Comparison of ENCODE assay signal across 10 cellular contexts in genomic region chrX:24493740-24494543, GRCh38. TPM values are rescaled to one million over a fixed set of nuclear protein-coding genes. Genes with fewer than 3 reads are reported as not detected.
DNase-seq lines count a peak whose midpoint lies in the region; ATAC-seq and TF ChIP-seq lines count a peak whose summit lies in the region.
"Had no signal": no experiment of that assay in that cellular context is flagged by ENCODE, and none has a peak within 500 bp of the region (broad histone marks: within the 10 kb centered on the region; RNA-seq: fewer than 3 reads in every experiment).

No MANE protein-coding gene starts in this region.

- no peaks in the 10 kb centered on the region for H3K79me1 ChIP-seq in mesenchymal stem cell (replicated peaks; ENCODE audit: low read length, poor library complexity, severe bottlenecking)
- H3K79me1 ChIP-seq in trophoblast cell (ENCODE audit: low read length) = no peaks in the 10 kb centered on the region

- H3K14ac ChIP-seq in mesenchymal stem cell (ENCODE audit: low read length in 2 of 2) (no peak overlapping the region), trophoblast cell (ENCODE audit: low read length) (no peak overlapping the region)

- H2BK120ac ChIP-seq in mesenchymal stem cell (ENCODE audit: low read depth, low read length) (no peak overlapping the region), trophoblast cell (ENCODE audit: insufficient read depth, low read length, poor library complexity) (no peak overlapping the region)

- peak overlapping the region in 1 of 2 donors; percentile 31 for H3K4me3 Mint-ChIP-seq in activated T-cell treated with anti-CD3 and anti-CD28 coated beads, Interleukin-2, amount 50 U/mL, for 72 hours
- peak overlapping the region; percentile 21 to 77 (median 53) for H3K4me3 Mint-ChIP-seq in immature natural killer cell

- no peak overlapping the region for H4K12ac ChIP-seq in trophoblast cell (ENCODE audit: low read depth, low read length)

- H3K4me3 ChIP-seq in thymus (ENCODE audit: low read length) (no peak overlapping the region), mesenchymal stem cell (ENCODE audit: insufficient read depth in 1 of 2, low read depth in 1 of 2, low read length in 2 of 2) (no peak overlapping the region), trophoblast cell (ENCODE audit: low read depth, low read length) (no peak overlapping the region)

- H3K4me2 ChIP-seq in mesenchymal stem cell (ENCODE audit: low read length, poor library complexity, severe bottlenecking) (no peak overlapping the region), trophoblast cell (ENCODE audit: low read length) (no peak overlapping the region)

- H3K4me1 ChIP-seq in thymus (ENCODE audit: control insufficient read depth, insufficient read depth, low read length) = peaks cover 6% of the 10 kb centered on the region
- peaks cover 1% of the 10 kb centered on the region for H3K4me1 ChIP-seq in mesenchymal stem cell (ENCODE audit: control insufficient read depth, insufficient read depth, low read depth, low read length)
- H3K4me1 ChIP-seq in trophoblast cell (ENCODE audit: control insufficient read depth in 1 of 2, insufficient read depth in 2 of 2, low read length in 2 of 2) = no peaks in the 10 kb centered on the region

- H3K79me2 ChIP-seq in trophoblast cell (ENCODE audit: control insufficient read depth, insufficient read depth, low read length, poor library complexity) = no peaks in the 10 kb centered on the region

- H3K27ac Mint-ChIP-seq in activated T-cell treated with anti-CD3 and anti-CD28 coated beads, Interleukin-2, amount 50 U/mL, for 72 hours = peak overlapping the region; percentile 65
- H3K27ac Mint-ChIP-seq in immature natural killer cell = peak overlapping the region; percentile 84 to 90 (median 86)

- H3K9me3 ChIP-seq in thymus (ENCODE audit: control insufficient read depth) (no peaks in the 10 kb centered on the region), mesenchymal stem cell (ENCODE audit: control insufficient read depth, low read length) (no peaks in the 10 kb centered on the region), trophoblast cell (ENCODE audit: insufficient read depth, low read depth, low read length) (no peaks in the 10 kb centered on the region)

- ATAC-seq in activated T-cell treated with anti-CD3 and anti-CD28 coated beads, Interleukin-2, amount 50 U/mL, for 72 hours (replicated peaks in 1 of 2) = no peak

- H3K27ac ChIP-seq in VCaP = peak overlapping the region; percentile 41
- peak overlapping the region; percentile 42 for H3K27ac ChIP-seq in thymus (ENCODE audit: low read depth)
- H3K27ac ChIP-seq in mesenchymal stem cell (ENCODE audit: low read length, poor library complexity, severe bottlenecking) = no peak overlapping the region
- H3K27ac ChIP-seq in trophoblast cell (ENCODE audit: low read depth, low read length) = no peak overlapping the region

- H3K9ac ChIP-seq in mesenchymal stem cell (ENCODE audit: low read length) (no peak overlapping the region), trophoblast cell (ENCODE audit: low read length) (no peak overlapping the region)

- no peak overlapping the region for H3K23ac ChIP-seq in mesenchymal stem cell (ENCODE audit: low read length in 2 of 2)
- H3K23ac ChIP-seq in trophoblast cell (ENCODE audit: low read length) = no peak overlapping the region

- no peak for DNase-seq in activated T-cell treated with anti-CD3 and anti-CD28 coated beads, Interleukin-2, amount 50 U/mL, for 72 hours
- DNase-seq in activated T-cell treated with anti-CD3 and anti-CD28 coated beads, Interleukin-2, amount 50 U/mL, for 1 hour = no peak
- no peak for DNase-seq in immature natural killer cell
- DNase-seq in mesenchymal stem cell = no peak
- no peak for DNase-seq in trophoblast cell
- no peak for DNase-seq in stimulated activated CD4-positive, alpha-beta T cell treated with anti-CD3 and anti-CD28 coated beads, Interleukin-1b, Interleukin-23, amount 100 ng/mL, for 48 hours
- DNase-seq: activated CD4-positive, alpha-beta T cell treated with anti-CD3 and anti-CD28 coated beads for 4 hours; MM.1S had no signal

- no peaks in the 10 kb centered on the region for H3K27me3 ChIP-seq in thymus (ENCODE audit: control insufficient read depth, insufficient read depth)
- H3K27me3 ChIP-seq in mesenchymal stem cell (ENCODE audit: control insufficient read depth in 1 of 2, insufficient read depth in 1 of 2, low read length in 2 of 2) = peaks cover 0 to 8% of the 10 kb centered on the region in 2 experiments
- no peaks in the 10 kb centered on the region for H3K27me3 ChIP-seq in trophoblast cell (ENCODE audit: insufficient read depth, low read length)

- H3K18ac ChIP-seq in mesenchymal stem cell (ENCODE audit: low read depth in 1 of 2, low read length in 2 of 2) (no peak overlapping the region), trophoblast cell (ENCODE audit: low read length) (no peak overlapping the region)

- peaks cover 5% of the 10 kb centered on the region for H3K27me3 Mint-ChIP-seq in activated T-cell treated with anti-CD3 and anti-CD28 coated beads, Interleukin-2, amount 50 U/mL, for 72 hours (ENCODE audit: low read depth)
- peaks cover 0 to 4% (median 0%) of the 10 kb centered on the region in 3 donors for H3K27me3 Mint-ChIP-seq in immature natural killer cell (ENCODE audit: low read depth in 3 of 3)

- H2AFZ ChIP-seq in mesenchymal stem cell (ENCODE audit: low read depth, low read length) = no peak overlapping the region
- no peak overlapping the region for H2AFZ ChIP-seq in trophoblast cell (ENCODE audit: insufficient read depth, low read length, poor library complexity)

- no peak overlapping the region for H2BK15ac ChIP-seq in mesenchymal stem cell (ENCODE audit: low read depth, poor library complexity, severe bottlenecking)

- H2AK5ac ChIP-seq in mesenchymal stem cell (ENCODE audit: low read length, severe bottlenecking) (no peak overlapping the region), trophoblast cell (ENCODE audit: low read length) (no peak overlapping the region)

- H2BK5ac ChIP-seq in mesenchymal stem cell (ENCODE audit: low read depth, low read length, poor library complexity, severe bottlenecking) (no peak overlapping the region), trophoblast cell (ENCODE audit: low read depth, low read length, poor library complexity) (no peak overlapping the region)

- H3K36me3 ChIP-seq in thymus (ENCODE audit: control insufficient read depth, insufficient read depth) (no peaks in the 10 kb centered on the region), mesenchymal stem cell (ENCODE audit: control insufficient read depth in 1 of 2, insufficient read depth in 2 of 2, low read depth in 1 of 2, low read length in 2 of 2) (no peaks in the 10 kb centered on the region), trophoblast cell (ENCODE audit: control insufficient read depth in 1 of 2, insufficient read depth in 2 of 2, low read length in 2 of 2) (no peaks in the 10 kb centered on the region)

- no peak overlapping the region for H3K4ac ChIP-seq in mesenchymal stem cell (ENCODE audit: low read depth in 1 of 2, low read length in 2 of 2)
- H3K4ac ChIP-seq in trophoblast cell (ENCODE audit: low read depth, low read length) = no peak overlapping the region

- no peaks in the 10 kb centered on the region for H3K36me3 Mint-ChIP-seq in activated T-cell treated with anti-CD3 and anti-CD28 coated beads, Interleukin-2, amount 50 U/mL, for 72 hours (ENCODE audit: insufficient read depth in 2 of 2)
- H3K36me3 Mint-ChIP-seq in immature natural killer cell = no peaks in the 10 kb centered on the region

- no peaks in the 10 kb centered on the region for H3K9me3 Mint-ChIP-seq in activated T-cell treated with anti-CD3 and anti-CD28 coated beads, Interleukin-2, amount 50 U/mL, for 72 hours
- no peaks in the 10 kb centered on the region for H3K9me3 Mint-ChIP-seq in immature natural killer cell

- H2BK12ac ChIP-seq in mesenchymal stem cell (ENCODE audit: low read length in 2 of 2) (no peak overlapping the region), trophoblast cell (ENCODE audit: low read length) (no peak overlapping the region)

- H4K8ac ChIP-seq in mesenchymal stem cell (ENCODE audit: low read length) (no peak overlapping the region), trophoblast cell (ENCODE audit: low read depth, low read length) (no peak overlapping the region)

- peaks cover 39% of the 10 kb centered on the region for H3K4me1 Mint-ChIP-seq in activated T-cell treated with anti-CD3 and anti-CD28 coated beads, Interleukin-2, amount 50 U/mL, for 72 hours (ENCODE audit: low read depth)
- H3K4me1 Mint-ChIP-seq in immature natural killer cell = peaks cover 43% of the 10 kb centered on the region in 2 donors

- 57% methylated on average over 6 of the region's 6 CpGs for WGBS in thymus
- 81% methylated on average over 4 of the region's 6 CpGs for WGBS in mesenchymal stem cell
- WGBS in trophoblast cell (ENCODE audit: extremely low coverage, insufficient coverage, insufficient read length) = no CpG with 5 or more reads among the region's 6 CpGs

- no peak overlapping the region for H4K91ac ChIP-seq in mesenchymal stem cell (ENCODE audit: low read length)
- H4K91ac ChIP-seq in trophoblast cell (ENCODE audit: low read depth, low read length) = no peak overlapping the region

- no peak for TF ChIP-seq CTCF in VCaP (conservative IDR thresholded peaks at IDR 0.05)

RNA-seq across cellular contexts. Expression of gene PDK3, which starts 28.9 kb away (rescaled TPM):
- 10 to 100 TPM; 26.0 to 31.7 TPM for total RNA-seq in activated T-cell treated with anti-CD3 and anti-CD28 coated beads, Interleukin-2, amount 50 U/mL, for 72 hours
- 10 to 100 TPM; 48.4 to 65.8 (median 59.6) TPM for polyA plus RNA-seq in immature natural killer cell
- polyA plus RNA-seq in thymus = 7.6 TPM
- 2.3 TPM for polyA plus RNA-seq in mesenchymal stem cell (2013, experiment 1 of 2)
- 2.1 TPM for polyA plus RNA-seq in mesenchymal stem cell (2013, experiment 2 of 2)
- polyA plus RNA-seq in trophoblast cell (2013) = 7.8 and 8.2 TPM in 2 replicates

Comparison
In these comparisons a context has a peak if more than half of its experiments do, and no peak if none do; other contexts are left out.
1. H3K27ac ChIP-seq: peak in VCaP (single experiment) and thymus (single experiment); none in mesenchymal stem cell (single experiment) and trophoblast cell (single experiment).